1 cellular context compared by ENCODE assay signal in the genomic region with DNA sequence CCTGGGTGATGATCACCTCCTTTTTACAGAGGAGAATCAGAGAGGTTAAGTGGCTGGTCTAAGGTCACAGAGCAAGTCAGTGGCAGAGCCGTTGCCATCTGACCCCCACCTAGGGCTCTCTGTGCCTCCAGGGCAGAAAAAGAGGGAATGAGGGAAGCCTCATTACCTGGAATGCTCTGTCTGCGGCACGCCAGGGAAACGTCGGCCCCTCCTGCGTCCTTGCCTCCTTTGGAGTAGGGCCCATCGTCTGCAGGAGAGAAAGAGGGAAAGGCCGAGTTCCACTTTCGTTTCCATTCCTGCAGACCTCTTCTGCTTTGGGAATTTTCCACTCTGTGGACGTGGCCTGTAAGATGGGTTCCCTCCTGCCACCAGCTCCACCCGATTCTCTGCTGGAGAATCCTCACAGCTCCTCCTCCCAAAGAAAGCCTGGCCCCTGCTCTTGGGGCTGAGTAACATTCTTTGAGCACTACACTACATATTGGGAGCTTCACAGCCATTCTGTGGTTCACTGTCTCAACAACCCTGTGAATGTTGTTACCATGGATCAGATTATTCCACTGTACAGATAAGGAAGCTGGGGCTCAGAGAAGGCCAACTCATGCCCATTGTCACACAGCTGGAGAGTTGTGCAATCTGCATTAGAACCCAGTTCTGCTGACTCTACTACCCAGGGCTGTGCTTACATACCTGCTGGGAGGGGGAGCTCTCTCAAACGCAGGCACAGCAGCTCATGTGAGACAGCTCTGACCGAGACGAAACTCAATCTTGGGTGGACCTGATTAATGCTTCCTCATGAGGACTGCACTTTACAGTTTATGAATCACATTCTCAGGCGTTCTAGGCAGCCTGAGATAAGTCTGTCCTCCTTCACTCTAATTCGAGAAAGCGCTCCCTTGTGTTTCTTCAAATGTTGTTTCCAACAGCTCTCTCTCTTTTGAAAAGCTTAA.
TF ChIP-seq lines count a peak whose summit lies in the region.

No MANE protein-coding gene starts in this region.

TF ChIP-seq in GM12878, 131 proteins besides CTCF, POLR2A, EP300 and RAD21:
- no peak for TF ChIP-seq MYC (IDR thresholded peaks at IDR 0.05; ENCODE audit: insufficient read depth, insufficient read length, insufficient replicate concordance, low read length, severe bottlenecking)
- TF ChIP-seq NR2F1 (conservative IDR thresholded peaks at IDR 0.05) = no peak
- no peak for TF ChIP-seq TAF1 (IDR thresholded peaks at IDR 0.05; ENCODE audit: borderline replicate concordance, low read depth, low read length)
- TF ChIP-seq STAT1 (conservative IDR thresholded peaks at IDR 0.05) = no peak
- TF ChIP-seq POLR2AphosphoS2 (IDR thresholded peaks at IDR 0.05; ENCODE audit: low read depth, low read length) = no peak
- no peak for TF ChIP-seq FOS (IDR thresholded peaks at IDR 0.05; ENCODE audit: borderline replicate concordance, extremely low read depth, insufficient read length)
- no peak for TF ChIP-seq HCFC1 (IDR thresholded peaks at IDR 0.05; ENCODE audit: low read length)
- TF ChIP-seq TBL1XR1 (IDR thresholded peaks at IDR 0.05; ENCODE audit: low read depth, low read length) = no peak
- no peak for TF ChIP-seq IRF5 (IDR thresholded peaks at IDR 0.05; ENCODE audit: borderline replicate concordance)
- no peak for TF ChIP-seq POU2F2 (IDR thresholded peaks at IDR 0.05; ENCODE audit: borderline replicate concordance, low read depth, low read length)
- TF ChIP-seq NFIC (IDR thresholded peaks at IDR 0.05; ENCODE audit: low read depth, low read length) = no peak
- no peak for TF ChIP-seq CEBPB (IDR thresholded peaks at IDR 0.05; ENCODE audit: borderline replicate concordance in 1 of 2, low read depth in 2 of 2, low read length in 2 of 2)
- TF ChIP-seq BRCA1 (IDR thresholded peaks at IDR 0.05; ENCODE audit: low read depth, low read length) = no peak
- TF ChIP-seq, protein P1, sequence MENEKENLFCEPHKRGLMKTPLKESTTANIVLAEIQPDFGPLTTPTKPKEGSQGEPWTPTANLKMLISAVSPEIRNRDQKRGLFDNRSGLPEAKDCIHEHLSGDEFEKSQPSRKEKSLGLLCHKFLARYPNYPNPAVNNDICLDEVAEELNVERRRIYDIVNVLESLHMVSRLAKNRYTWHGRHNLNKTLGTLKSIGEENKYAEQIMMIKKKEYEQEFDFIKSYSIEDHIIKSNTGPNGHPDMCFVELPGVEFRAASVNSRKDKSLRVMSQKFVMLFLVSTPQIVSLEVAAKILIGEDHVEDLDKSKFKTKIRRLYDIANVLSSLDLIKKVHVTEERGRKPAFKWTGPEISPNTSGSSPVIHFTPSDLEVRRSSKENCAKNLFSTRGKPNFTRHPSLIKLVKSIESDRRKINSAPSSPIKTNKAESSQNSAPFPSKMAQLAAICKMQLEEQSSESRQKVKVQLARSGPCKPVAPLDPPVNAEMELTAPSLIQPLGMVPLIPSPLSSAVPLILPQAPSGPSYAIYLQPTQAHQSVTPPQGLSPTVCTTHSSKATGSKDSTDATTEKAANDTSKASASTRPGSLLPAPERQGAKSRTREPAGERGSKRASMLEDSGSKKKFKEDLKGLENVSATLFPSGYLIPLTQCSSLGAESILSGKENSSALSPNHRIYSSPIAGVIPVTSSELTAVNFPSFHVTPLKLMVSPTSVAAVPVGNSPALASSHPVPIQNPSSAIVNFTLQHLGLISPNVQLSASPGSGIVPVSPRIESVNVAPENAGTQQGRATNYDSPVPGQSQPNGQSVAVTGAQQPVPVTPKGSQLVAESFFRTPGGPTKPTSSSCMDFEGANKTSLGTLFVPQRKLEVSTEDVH (IDR thresholded peaks at IDR 0.05; ENCODE audit: low read depth, partially characterized antibody) = no peak
- no peak for TF ChIP-seq GABPA (IDR thresholded peaks at IDR 0.05; ENCODE audit: low read depth)
- no peak for TF ChIP-seq SMAD1 (IDR thresholded peaks at IDR 0.05; ENCODE audit: low read depth, partially characterized antibody)
- no peak for TF ChIP-seq FOXK2 (IDR thresholded peaks at IDR 0.05)
- no peak for TF ChIP-seq USF1 (IDR thresholded peaks at IDR 0.05; ENCODE audit: borderline replicate concordance, extremely low read length, insufficient read depth, low read depth, low read length)
